ENCODE assay signal across 22 cellular contexts in genomic region chr10:44294726-44295412, GRCh38.
DNase-seq lines count a peak whose midpoint lies in the region; ATAC-seq and TF ChIP-seq lines count a peak whose summit lies in the region.
"Had no signal": no experiment of that assay in that cellular context is flagged by ENCODE, and none has a peak within 500 bp of the region (broad histone marks: within the 10 kb centered on the region; RNA-seq: fewer than 3 reads in every experiment).

No MANE protein-coding gene starts in this region.

- BruUV-seq in IMR-90 (replicated peaks; lab: Mats Ljungman, UMichigan): no TSS peak

- H4K91ac ChIP-seq in IMR-90 (ENCODE audit: insufficient read depth, low read depth, low read length): peak overlapping the region; percentile 87

- DNase-seq in IMR-90: no peak
- peak in 3 of 61 donors; percentile 22 to 52 (median 34) for DNase-seq in caudate nucleus (lab: John Stamatoyannopoulos, UW)
- DNase-seq in GM23338 (ENCODE audit: low spot score): no peak
- no peak for DNase-seq in GM23248
- no peak for DNase-seq in stimulated activated CD4-positive, alpha-beta T cell treated with anti-CD3 and anti-CD28 coated beads, Interleukin-2, amount 100 ng/mL, for 24 hours
- DNase-seq: activated naive CD4-positive, alpha-beta T cell treated with Interleukin-2 at 50 U/mL for 16 hours; activated T-cell treated with anti-CD3 and anti-CD28 coated beads for 4 hours; aorta; mesenchymal stem cell; NCI-H1417; NCI-H2171; NCI-H774; PC-9; stimulated activated CD4-positive, alpha-beta T cell treated with anti-CD3 and anti-CD28 coated beads, Interleukin-4, amount 100 ng/mL, for 4 hours; stimulated activated CD8-positive, alpha-beta memory T cell treated with anti-CD3 and anti-CD28 coated beads, Interleukin-4, amount 100 ng/mL, for 48 hours had no signal

- H4K20me1 ChIP-seq in IMR-90 (ENCODE audit: insufficient read depth, low read length) (no peaks in the 10 kb centered on the region), GM23338 (replicated peaks; ENCODE audit: insufficient read depth) (no peaks in the 10 kb centered on the region), GM23248 (ENCODE audit: insufficient read depth) (no peaks in the 10 kb centered on the region)

- H3K9me1 ChIP-seq in IMR-90 (ENCODE audit: insufficient read depth, low read length): peaks cover 14% of the 10 kb centered on the region

- peak overlapping the region; percentile 59 for H3K4ac ChIP-seq in IMR-90 (ENCODE audit: low read depth, low read length)

- peak overlapping the region in 1 of 2 experiments; percentile 32; a peak in 2 of 4 replicates for H4K8ac ChIP-seq in IMR-90 (ENCODE audit: low read depth in 2 of 2, low read length in 2 of 2)

- H2AFZ ChIP-seq in IMR-90 (replicated peaks; ENCODE audit: low read length, poor library complexity) (peak overlapping the region; percentile 24), GM23338 (no peak overlapping the region), GM23248 (no peak overlapping the region)
- H2AFZ ChIP-seq: PC-9 had no signal

- H3K27ac Mint-ChIP-seq in GM23338: no peak overlapping the region
- H3K27ac Mint-ChIP-seq: activated CD4-positive, alpha-beta T cell treated with anti-CD3 and anti-CD28 coated beads, Interleukin-2, amount 10 ng/mL, durations not matched to agents 24 days and 14 days had no signal

- intact Hi-C loops in IMR-90 (cut with micrococcal nuclease): no loop called here

- CTCF ChIA-PET in IMR-90 (lab: Yijun Ruan, JAX): no interaction called here

- H3K4me2 ChIP-seq in IMR-90 (ENCODE audit: low read depth, low read length) (no peak overlapping the region), GM23338 (no peak overlapping the region), GM23248 (ENCODE audit: unreplicated experiment) (no peak overlapping the region)
- H3K4me2 ChIP-seq: PC-9 had no signal

- ATAC-seq in IMR-90 (ENCODE audit: low read depth) (no peak), GM23338 (no peak), HG02884 (IDR thresholded peaks at IDR 0.05; ENCODE audit: unreplicated experiment) (no peak)

- no peaks in the 10 kb centered on the region for H3K79me1 ChIP-seq in IMR-90 (ENCODE audit: low read depth in 1 of 2, low read length in 2 of 2)

- H2BK120ac ChIP-seq in IMR-90 (ENCODE audit: low read depth, low read length): peak overlapping the region; percentile 85

- WGBS in IMR-90 (ENCODE audit: extremely low coverage in 2 of 2, insufficient read length in 1 of 2), 2 experiments: 100% methylated on average over 3 of the region's 9 CpGs; no CpG with 5 or more reads in 1 of the 2 experiments
- 96 to 97% methylated on average over 9 of the region's 9 CpGs for WGBS in GM23248 (ENCODE audit: low coverage in 1 of 2, low lambda C conversion rate in 2 of 2, missing lambda C conversion rate in 2 of 2), 2 experiments

- H3K18ac ChIP-seq in IMR-90 (ENCODE audit: low read depth, low read length): peak overlapping the region; percentile 88

- peaks cover 24% of the 10 kb centered on the region for H3K4me1 Mint-ChIP-seq in GM23338
- H3K4me1 Mint-ChIP-seq: activated CD4-positive, alpha-beta T cell treated with anti-CD3 and anti-CD28 coated beads, Interleukin-2, amount 10 ng/mL, durations not matched to agents 24 days and 14 days had no signal

- POLR2A ChIA-PET in IMR-90 (lab: Charles Lee; ENCODE audit: unreplicated experiment): no interaction called here

- TF ChIP-seq CTCF in IMR-90 (conservative IDR thresholded peaks at IDR 0.05; ENCODE audit: low read depth, low read length): no peak
- TF ChIP-seq CTCF in GM23338 (conservative IDR thresholded peaks at IDR 0.05; ENCODE audit: low read depth in 2 of 2): no peak

- H3K23ac ChIP-seq in IMR-90 (ENCODE audit: low read depth, low read length): 0 out of 2 replicates have a peak overlapping the region, but pooled peaks have one; percentile 7

- no peaks in the 10 kb centered on the region for H3K36me3 Mint-ChIP-seq in GM23338 (ENCODE audit: low read depth)

- H3K27ac ChIP-seq in IMR-90 (ENCODE audit: insufficient read depth, low read length) (peak overlapping the region; percentile 86; the same call in 1 of the 2 replicates), caudate nucleus (ENCODE audit: low read depth, low read length) (peak overlapping the region; percentile 7), mucosa of rectum (ENCODE audit: low read depth in 2 of 2, low read length in 2 of 2) (peak overlapping the region; percentile 71 to 72), subcutaneous abdominal adipose tissue (ENCODE audit: low read depth, low read length) (peak overlapping the region; percentile 61), GM23338 (ENCODE audit: low read depth) (no peak overlapping the region), GM23248 (no peak overlapping the region)
- H3K27ac ChIP-seq: PC-9, SK-N-MC had no signal

- no peaks in the 10 kb centered on the region for H3K9me3 Mint-ChIP-seq in GM23338
- H3K9me3 Mint-ChIP-seq: activated CD4-positive, alpha-beta T cell treated with anti-CD3 and anti-CD28 coated beads, Interleukin-2, amount 10 ng/mL, durations not matched to agents 24 days and 14 days; neural crest cell had no signal

- H2BK20ac ChIP-seq in IMR-90 (ENCODE audit: low read depth, low read length): peak overlapping the region; percentile 80

- H3K36me3 ChIP-seq in IMR-90 (ENCODE audit: control insufficient read depth, insufficient read depth, low read length) (no peaks in the 10 kb centered on the region), mucosa of rectum (ENCODE audit: control insufficient read depth in 2 of 2, insufficient read depth in 2 of 2, low read length in 2 of 2) (no peaks in the 10 kb centered on the region), subcutaneous abdominal adipose tissue (ENCODE audit: control insufficient read depth in 5 of 5, insufficient read depth in 5 of 5, low read length in 5 of 5) (no peaks in the 10 kb centered on the region), GM23338 (ENCODE audit: insufficient read depth) (no peaks in the 10 kb centered on the region), GM23248 (ENCODE audit: low read depth) (no peaks in the 10 kb centered on the region)
- H3K36me3 ChIP-seq: HAP-1 had no signal

- peak overlapping the region; percentile 79 for H2AK5ac ChIP-seq in IMR-90 (ENCODE audit: low read depth, low read length)

- TF ChIP-seq RAD21 in IMR-90 (IDR thresholded peaks at IDR 0.05; ENCODE audit: low read length): no peak

- H3K79me2 ChIP-seq in GM23338 (replicated peaks; ENCODE audit: insufficient read depth): no peaks in the 10 kb centered on the region
- H3K79me2 ChIP-seq in GM23248 (ENCODE audit: insufficient read depth): no peaks in the 10 kb centered on the region

- peak overlapping the region; percentile 26 for H2BK5ac ChIP-seq in IMR-90 (ENCODE audit: low read depth, low read length, poor library complexity, severe bottlenecking)

- in situ Hi-C loops in IMR-90 (cut with MboI; ENCODE audit: low sequenced_read_pairs) (no loop called here), GM23248 (cut with MboI) (no loop called here)

- peak overlapping the region; percentile 68; the same call in 2 of the 3 replicates for H2BK15ac ChIP-seq in IMR-90 (ENCODE audit: low read depth, low read length)

- no peaks in the 10 kb centered on the region for H3K9me3 ChIP-seq in IMR-90 (ENCODE audit: control insufficient read depth, insufficient read depth, low read length)
- no peaks in the 10 kb centered on the region for H3K9me3 ChIP-seq in mucosa of rectum (ENCODE audit: control insufficient read depth in 2 of 2, low read length in 2 of 2)
- no peaks in the 10 kb centered on the region for H3K9me3 ChIP-seq in subcutaneous abdominal adipose tissue (ENCODE audit: control insufficient read depth in 5 of 5, low read length in 5 of 5)
- H3K9me3 ChIP-seq in GM23248 (ENCODE audit: low read depth): no peaks in the 10 kb centered on the region
- H3K9me3 ChIP-seq: HAP-1 had no signal

- H3K56ac ChIP-seq in IMR-90 (ENCODE audit: extremely low read depth, insufficient read depth, low read length): no peak overlapping the region

- H2AK9ac ChIP-seq in IMR-90 (replicated peaks; ENCODE audit: low read depth, low read length, poor library complexity): no peak overlapping the region

- peak overlapping the region; percentile 72 for H3K14ac ChIP-seq in IMR-90 (replicated peaks; ENCODE audit: low read depth, low read length)

- H3K4me3 ChIP-seq in IMR-90 (ENCODE audit: insufficient read depth, low read depth, low read length) (no peak overlapping the region), mucosa of rectum (ENCODE audit: low read length in 2 of 2) (no peak overlapping the region), subcutaneous abdominal adipose tissue (ENCODE audit: low read depth in 1 of 5, low read length in 5 of 5) (no peak overlapping the region), GM23338 (no peak overlapping the region), GM23248 (no peak overlapping the region)
- H3K4me3 ChIP-seq: HAP-1, PC-9, SK-N-MC had no signal

- dilution Hi-C loops in IMR-90 (cut with HindIII; ENCODE audit: low sequenced_read_pairs, unreplicated experiment): no loop called here

- no peaks in the 10 kb centered on the region for H3K27me3 ChIP-seq in IMR-90 (ENCODE audit: control insufficient read depth, insufficient read depth, low read length)
- H3K27me3 ChIP-seq in mucosa of rectum (ENCODE audit: control insufficient read depth in 2 of 2, insufficient read depth in 2 of 2, low read length in 2 of 2): no peaks in the 10 kb centered on the region
- H3K27me3 ChIP-seq in subcutaneous abdominal adipose tissue (ENCODE audit: control insufficient read depth in 5 of 5, insufficient read depth in 4 of 5, low read length in 5 of 5): peaks cover 0 to 4% (median 0%) of the 10 kb centered on the region in 5 donors
- peaks cover 29% of the 10 kb centered on the region for H3K27me3 ChIP-seq in GM23338 (ENCODE audit: insufficient read depth)
- no peaks in the 10 kb centered on the region for H3K27me3 ChIP-seq in GM23248 (replicated peaks; ENCODE audit: insufficient read depth)

- H3K4me3 Mint-ChIP-seq in GM23338: no peak overlapping the region
- H3K4me3 Mint-ChIP-seq: activated CD4-positive, alpha-beta T cell treated with anti-CD3 and anti-CD28 coated beads, Interleukin-2, amount 10 ng/mL, durations not matched to agents 24 days and 14 days; neural crest cell had no signal

- peaks cover 4% of the 10 kb centered on the region for H3K27me3 Mint-ChIP-seq in GM23338 (ENCODE audit: insufficient read depth, low read depth, poor library complexity)

- H3K9ac ChIP-seq in IMR-90 (ENCODE audit: low read depth, low read length) (no peak overlapping the region), mucosa of rectum (ENCODE audit: low read depth in 1 of 2, low read length in 2 of 2) (no peak overlapping the region), subcutaneous abdominal adipose tissue (ENCODE audit: low read length in 5 of 5) (no peak overlapping the region), GM23248 (no peak overlapping the region)

- H4K5ac ChIP-seq in IMR-90 (ENCODE audit: low read depth, low read length): peak overlapping the region; percentile 82; the same call in 1 of the 2 replicates

- TF ChIP-seq POLR2A in IMR-90 (IDR thresholded peaks at IDR 0.05; ENCODE audit: low read depth, low read length): no peak

- H3F3A ChIP-seq in GM23338 (replicated peaks; ENCODE audit: low read depth) (0 out of 2 replicates have a peak, but pooled peaks cover 3% of the 10 kb centered on the region), GM23248 (ENCODE audit: insufficient read depth) (no peaks in the 10 kb centered on the region)

- H3K4me1 ChIP-seq in IMR-90 (ENCODE audit: control insufficient read depth, insufficient read depth, low read length) (peaks cover 12% of the 10 kb centered on the region), mucosa of rectum (ENCODE audit: control insufficient read depth in 2 of 2, insufficient read depth in 2 of 2, low read length in 2 of 2) (peaks cover 0 to 6% of the 10 kb centered on the region in 2 donors), subcutaneous abdominal adipose tissue (ENCODE audit: control insufficient read depth in 5 of 5, insufficient read depth in 5 of 5, low read length in 5 of 5) (peaks cover 0 to 23% (median 21%) of the 10 kb centered on the region in 5 donors), GM23338 (ENCODE audit: insufficient read depth) (peaks cover 46% of the 10 kb centered on the region), GM23248 (ENCODE audit: insufficient read depth) (no peaks in the 10 kb centered on the region)
- H3K4me1 ChIP-seq: HAP-1 had no signal

- no peaks in the 10 kb centered on the region for H3K9me2 ChIP-seq in GM23338 (ENCODE audit: insufficient read depth)
- no peaks in the 10 kb centered on the region for H3K9me2 ChIP-seq in GM23248 (ENCODE audit: insufficient read depth)

Comparison
In these comparisons a context has a peak if more than half of its experiments do, and no peak if none do; other contexts are left out.
1. H3K27ac ChIP-seq: peak in IMR-90 (single experiment), caudate nucleus (single experiment), mucosa of rectum (2 of 2) and subcutaneous abdominal adipose tissue (single experiment); none in GM23338 (single experiment) and GM23248 (single experiment).